Comparison of ENCODE assay signal across 11 cellular contexts in the genomic region with DNA sequence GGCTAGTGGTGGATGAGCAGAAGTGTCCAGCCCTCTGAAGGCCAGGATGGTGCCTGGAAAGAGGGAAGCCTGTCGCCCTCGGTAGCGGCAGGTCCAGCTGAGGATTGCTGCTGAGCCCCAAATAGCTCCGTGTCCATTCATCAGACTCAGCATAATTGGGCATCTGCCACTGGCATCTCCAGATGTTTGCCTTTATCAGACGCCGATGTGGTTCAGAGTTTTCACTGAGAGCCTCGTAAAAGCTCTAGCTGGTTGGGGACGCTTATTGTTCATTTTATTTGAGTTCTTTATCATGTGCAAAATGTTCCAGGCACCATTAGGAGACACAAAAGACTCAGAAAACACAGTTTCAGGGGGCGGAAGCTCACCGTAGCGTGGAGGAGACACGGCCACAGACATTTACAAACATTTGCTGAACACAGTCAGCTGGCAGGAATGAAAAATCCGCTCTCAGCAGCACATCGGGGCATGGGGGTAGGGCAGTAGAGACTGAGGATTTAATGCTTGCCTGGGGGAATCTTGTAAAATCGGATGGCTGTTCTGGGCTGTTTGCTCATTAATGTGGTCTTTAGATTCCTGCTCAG. TPM values are rescaled to one million over a fixed set of nuclear protein-coding genes. Genes with fewer than 3 reads are reported as not detected.
DNase-seq lines count a peak whose midpoint lies in the region; ATAC-seq lines count a peak whose summit lies in the region.
"Had no signal": no experiment of that assay in that cellular context is flagged by ENCODE, and none has a peak within 500 bp of the region (broad histone marks: within the 10 kb centered on the region; RNA-seq: fewer than 3 reads in every experiment).

No MANE protein-coding gene starts in this region.

- H3K9ac ChIP-seq in NT2/D1 (ENCODE audit: insufficient read length, low read depth) (peak overlapping the region; percentile 62), skeletal muscle satellite cell (ENCODE audit: low read depth, low read length) (peak overlapping the region; percentile 6)

- H3K9me3 ChIP-seq in NT2/D1 (ENCODE audit: insufficient read depth, low read length) (peaks cover 4% of the 10 kb centered on the region; the same call in 1 of the 2 replicates), skeletal muscle satellite cell (replicated peaks; ENCODE audit: low read length) (no peaks in the 10 kb centered on the region)
- H3K9me3 ChIP-seq: left ventricle myocardium inferior, tibial nerve had no signal

- no peaks in the 10 kb centered on the region for H3K36me3 ChIP-seq in NT2/D1 (ENCODE audit: insufficient read depth, insufficient read length, low read length)
- no peaks in the 10 kb centered on the region for H3K36me3 ChIP-seq in skeletal muscle satellite cell (ENCODE audit: insufficient read depth, low read length)
- H3K36me3 ChIP-seq: left ventricle myocardium inferior, tibial nerve had no signal

- ATAC-seq in HG02840 (IDR thresholded peaks at IDR 0.05; ENCODE audit: low FRiP score, unreplicated experiment) (no peak), HG03469 (IDR thresholded peaks at IDR 0.05; ENCODE audit: unreplicated experiment) (no peak)

- H3K27me3 ChIP-seq in NT2/D1 (ENCODE audit: insufficient read depth, insufficient read length) (peaks cover 5% of the 10 kb centered on the region), skeletal muscle satellite cell (ENCODE audit: control insufficient read depth, insufficient read depth, low read length) (peaks cover 18% of the 10 kb centered on the region)

- H3K4me2 ChIP-seq in skeletal muscle satellite cell (ENCODE audit: low read length), result peak overlapping the region; percentile 79

- H3K4me1 ChIP-seq in NT2/D1 (ENCODE audit: insufficient read depth, insufficient read length), result peaks cover 30% of the 10 kb centered on the region
- H3K4me1 ChIP-seq in skeletal muscle satellite cell (ENCODE audit: control insufficient read depth, insufficient read depth, low read length), result peaks cover 24% of the 10 kb centered on the region
- H3K4me1 ChIP-seq: left ventricle myocardium inferior had no signal

- no peak overlapping the region for H3K4me3 ChIP-seq in NT2/D1 (ENCODE audit: insufficient read length, low read depth)
- H3K4me3 ChIP-seq in skeletal muscle satellite cell (ENCODE audit: low read length), result peak overlapping the region; percentile 56
- H3K4me3 ChIP-seq: left ventricle myocardium inferior, tibial nerve had no signal

- peak; percentile 74 for DNase-seq in GM03348 (ENCODE audit: low spot score)
- DNase-seq in NT2/D1 (ENCODE audit: low read depth, low spot score), result no peak
- DNase-seq in foreskin melanocyte, result peak; percentile 39
- DNase-seq in SW 1271 (lab: John Stamatoyannopoulos, UW), result no peak
- DNase-seq in GDM1 (lab: John Stamatoyannopoulos, UW), result no peak
- DNase-seq: left ventricle myocardium inferior, SIG-M5 had no signal

RNA-seq across cellular contexts. Expression of a gene that starts 41.8 kb away (rescaled TPM):
- total RNA-seq in skeletal muscle satellite cell (2012; rRNA removed), result not detected in 2 replicates

Comparison
In these comparisons a context has a peak if more than half of its experiments do, and no peak if none do; other contexts are left out.
1. DNase-seq: peak in GM03348 (single experiment) and foreskin melanocyte (single experiment); none in NT2/D1 (single experiment), SW 1271 (0 of 2) and GDM1 (single experiment).